In genomic region chr16:7581175-7581574, GRCh38 we compare ENCODE assay signal across 8 cellular contexts.
"Had no signal": no experiment of that assay in that cellular context is flagged by ENCODE, and none has a peak within 500 bp of the region (broad histone marks: within the 10 kb centered on the region; RNA-seq: fewer than 3 reads in every experiment).

No MANE protein-coding gene starts in this region.

- ATAC-seq: GM12878 had no signal

- FAIRE-seq: G401.6, GM12878, GM12891, GM12892, GM18507, GM19239 had no signal

- H3K4me3 ChIP-seq: GM12878 had no signal

- DNase-seq: GDM1, GF-D8 had no signal
